In the genomic region with DNA sequence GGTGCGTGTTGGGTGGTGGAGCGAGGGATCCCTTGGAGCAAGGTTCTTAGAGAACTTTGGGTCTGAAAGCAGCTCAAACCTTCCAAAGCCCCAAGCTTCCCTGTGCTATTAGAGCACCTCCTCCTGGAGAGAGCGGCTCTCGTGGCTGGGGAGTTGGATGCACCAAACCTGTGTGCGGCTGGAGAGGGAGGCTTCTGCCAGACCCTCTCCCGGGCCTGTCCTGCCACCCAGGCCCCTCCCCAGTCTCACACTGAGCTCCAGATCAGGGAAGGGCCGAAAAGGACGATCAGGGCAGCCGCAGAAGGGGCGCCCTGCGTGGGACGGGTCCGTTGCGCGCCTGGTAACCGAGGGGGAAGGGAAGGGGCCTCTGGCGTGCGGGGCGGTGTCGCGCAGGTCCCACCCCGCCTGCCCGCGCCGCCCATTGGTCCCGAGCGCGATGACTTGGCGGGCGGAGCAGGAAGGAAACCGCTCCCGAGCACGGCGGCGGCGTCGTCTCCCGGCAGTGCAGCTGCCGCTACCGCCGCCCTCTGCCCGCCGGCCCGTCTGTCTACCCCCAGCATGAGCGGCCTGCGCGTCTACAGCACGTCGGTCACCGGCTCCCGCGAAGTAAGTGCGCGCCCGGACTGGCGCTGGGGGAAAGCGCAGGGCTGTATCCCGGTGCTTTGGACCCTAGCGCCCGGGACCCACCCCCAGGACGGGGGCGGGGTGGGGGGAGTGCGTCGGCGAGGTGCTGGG, we compare ENCODE assay signal across 8 cellular contexts. TPM values are rescaled to one million over a fixed set of nuclear protein-coding genes. Genes with fewer than 3 reads are reported as not detected.
A peak's percentile ranks its signal among the peaks of the same experiment; 100 is the strongest.
DNase-seq lines count a peak whose midpoint lies in the region; ATAC-seq and TF ChIP-seq lines count a peak whose summit lies in the region.

SH3BGRL3 (plus strand) TSS at position 489 of the 735 bp plus-strand sequence; CDS start at position 559, 70 bp downstream.

- ATAC-seq in GM18907 (IDR thresholded peaks at IDR 0.05; ENCODE audit: unreplicated experiment) (peak; percentile 47), HG03175 (IDR thresholded peaks at IDR 0.05; ENCODE audit: unreplicated experiment) (peak; percentile 55), right lobe of liver (peak; percentile 74 to 90 (median 89))

- no peak for DNase-seq in AG09309 (ENCODE audit: low read depth)
- DNase-seq in NCI-H69 (lab: John Stamatoyannopoulos, UW), result peak; percentile 82
- peak; percentile 85 to 88 for DNase-seq in activated CD4-positive, alpha-beta T cell treated with anti-CD3 and anti-CD28 coated beads, Interleukin-2, amount 50 U/mL, for 48 hours
- DNase-seq in dermis microvascular lymphatic vessel endothelial cell (ENCODE audit: low read depth in 2 of 2), result peak; percentile 54 to 89
- DNase-seq in right lobe of liver, result peak; percentile 92 to 93 (median 93)
- peak; percentile 82 for DNase-seq in stimulated activated CD4-positive, alpha-beta T cell treated with anti-CD3 and anti-CD28 coated beads, Interleukin-4, amount 100 ng/mL, for 24 hours

- TF ChIP-seq CTCF in AG09309 (IDR thresholded peaks at IDR 0.05; ENCODE audit: control insufficient read depth, insufficient read depth, low read depth, low read length, missing control alignments) (peak; percentile 60), right lobe of liver (IDR thresholded peaks at IDR 0.05) (peak; percentile 11 to 41 (median 34))

- no peaks in the 10 kb centered on the region for H3K36me3 ChIP-seq in right lobe of liver

- no peaks in the 10 kb centered on the region for H3K27me3 ChIP-seq in right lobe of liver

- no peaks in the 10 kb centered on the region for H3K9me3 ChIP-seq in right lobe of liver

- H3K4me1 ChIP-seq in right lobe of liver, result peaks cover 0 to 49% (median 21%) of the 10 kb centered on the region in 4 donors

- intact Hi-C loops in right lobe of liver (cut with DNase I), result loop anchor here (5.0 to 10.0 kb wide), 2 partner anchors 43 to 85 kb away; no protein-coding TSS in a partner anchor

- peak; percentile 99 for TF ChIP-seq POLR2A in right lobe of liver (IDR thresholded peaks at IDR 0.05)

- 0% methylated on average over 6 of the region's 65 CpGs for WGBS in right lobe of liver (ENCODE audit: insufficient coverage, low coverage, low lambda C conversion rate, missing lambda C conversion rate)

- H3K27ac ChIP-seq in right lobe of liver, result peak within 1 kb of the TSS; percentile 88 to 93 (median 91)

- H3K4me3 ChIP-seq in AG09309 (ENCODE audit: control insufficient read depth, low read depth, low read length) (peak within 1 kb of the TSS; percentile 88), right lobe of liver (peak within 1 kb of the TSS; percentile 92 to 99 (median 92))

RNA-seq across cellular contexts. Expression of gene SH3BGRL3, which starts in this region (rescaled TPM):
- 17.5 and 25.9 TPM in 2 replicates for total RNA-seq in dermis microvascular lymphatic vessel endothelial cell
- 10 to 100 TPM; 26.3 to 61.8 (median 34.9) TPM for total RNA-seq in right lobe of liver
